Comparison of ENCODE assay signal across 9 cellular contexts in genomic region chr2:44974064-44974715, GRCh38. TPM values are rescaled to one million over a fixed set of nuclear protein-coding genes. Genes with fewer than 3 reads are reported as not detected.
DNase-seq lines count a peak whose midpoint lies in the region; ATAC-seq, FAIRE-seq and TF ChIP-seq lines count a peak whose summit lies in the region.
"Had no signal": no experiment of that assay in that cellular context is flagged by ENCODE, and none has a peak within 500 bp of the region (broad histone marks: within the 10 kb centered on the region; RNA-seq: fewer than 3 reads in every experiment).

No MANE protein-coding gene starts in this region.

- no peaks in the 10 kb centered on the region for H3K36me3 Mint-ChIP-seq in glutamatergic neuron (ENCODE audit: unreplicated experiment)

- H3K27me3 Mint-ChIP-seq in glutamatergic neuron (ENCODE audit: unreplicated experiment), result no peaks in the 10 kb centered on the region

- peak; percentile 19 for DNase-seq in DND-41
- peak; percentile 40 to 48 for DNase-seq in Kasumi-1 (lab: John Stamatoyannopoulos, UW)
- DNase-seq in RCC 7860 (ENCODE audit: low spot score), result peak; percentile 22
- no peak for DNase-seq in glutamatergic neuron

- no peak overlapping the region for H3K27ac Mint-ChIP-seq in glutamatergic neuron (ENCODE audit: unreplicated experiment)

- H3K4me1 ChIP-seq in DND-41 (ENCODE audit: insufficient read depth, low read length), result no peaks in the 10 kb centered on the region

- no peaks in the 10 kb centered on the region for H4K20me1 ChIP-seq in DND-41 (ENCODE audit: insufficient read depth, low read length)

- peak; percentile 61; the same call in 2 of the 3 replicates for ATAC-seq in DND-41 (ENCODE audit: insufficient read depth, low read depth)
- no peak for ATAC-seq in GM19324 (IDR thresholded peaks at IDR 0.05; ENCODE audit: low FRiP score, unreplicated experiment)
- ATAC-seq in GM18858 (IDR thresholded peaks at IDR 0.05; ENCODE audit: unreplicated experiment), result no peak
- ATAC-seq in GM18498 (IDR thresholded peaks at IDR 0.05; ENCODE audit: unreplicated experiment), result no peak
- no peak for ATAC-seq in HG02973 (IDR thresholded peaks at IDR 0.05; ENCODE audit: unreplicated experiment)

- no peaks in the 10 kb centered on the region for H3K9me3 ChIP-seq in DND-41 (ENCODE audit: insufficient read depth, low read length, severe bottlenecking)

- no peak overlapping the region for H3K27ac ChIP-seq in DND-41 (ENCODE audit: low read length)

- H3K79me2 ChIP-seq in DND-41 (ENCODE audit: insufficient read depth, low read length), result no peaks in the 10 kb centered on the region

- H3K4me2 ChIP-seq in DND-41 (ENCODE audit: insufficient read depth, low read length), result no peak overlapping the region

- no peaks in the 10 kb centered on the region for H3K36me3 ChIP-seq in DND-41 (ENCODE audit: insufficient read depth, low read length)

- H3K9ac ChIP-seq in DND-41 (ENCODE audit: low read depth, low read length), result no peak overlapping the region

- no peak overlapping the region for H3K4me3 ChIP-seq in DND-41 (ENCODE audit: low read depth in 1 of 2, low read length in 2 of 2)

- FAIRE-seq in RCC 7860 (lab: Jason Lieb, UNC), result no peak

- H3K27me3 ChIP-seq in DND-41 (ENCODE audit: insufficient read depth, low read length, poor library complexity), result no peaks in the 10 kb centered on the region

- H3K9me3 Mint-ChIP-seq in glutamatergic neuron (ENCODE audit: unreplicated experiment), result peaks cover 4% of the 10 kb centered on the region

- H2AFZ ChIP-seq in DND-41 (ENCODE audit: low read depth, low read length), result no peak overlapping the region

- no peaks in the 10 kb centered on the region for H3K4me1 Mint-ChIP-seq in glutamatergic neuron (ENCODE audit: low read depth, unreplicated experiment)

- no peak overlapping the region for H3K4me3 Mint-ChIP-seq in glutamatergic neuron (ENCODE audit: unreplicated experiment)

- peak; percentile 68 for TF ChIP-seq CTCF in DND-41 (IDR thresholded peaks at IDR 0.05; ENCODE audit: borderline replicate concordance, extremely low read depth, low read length, poor library complexity, severe bottlenecking)
- peak; percentile 51 for TF ChIP-seq CTCF in glutamatergic neuron (IDR thresholded peaks at IDR 0.05; ENCODE audit: partially characterized antibody, unreplicated experiment)

RNA-seq across cellular contexts. Expression of gene SIX3, which starts 32.7 kb away (rescaled TPM):
- 0.86 TPM for total RNA-seq in glutamatergic neuron (ENCODE audit: unreplicated experiment)

RNA-seq across cellular contexts. Expression of gene SIX2, which starts 35.1 kb away (rescaled TPM):
- 0.56 TPM for total RNA-seq in glutamatergic neuron (ENCODE audit: unreplicated experiment)
- total RNA-seq: T-helper 2 cell treated with Interferon-gamma antibody and Interleukin-4, amounts not matched to agents 100 ng/mL and 5 ng/mL, for 36 hours had no signal
